Comparison of ENCODE assay signal across 1 cellular context in genomic region chr2:226832076-226832475, GRCh38.
TF ChIP-seq lines count a peak whose summit lies in the region.

No MANE protein-coding gene starts in this region.

TF ChIP-seq in SK-N-SH, 30 proteins besides CTCF, POLR2A, EP300 and RAD21 (continued from another document):
- TF ChIP-seq EZH2phosphoT487 (IDR thresholded peaks at IDR 0.05; ENCODE audit: borderline replicate concordance, low read depth) (no peak), GABPA (IDR thresholded peaks at IDR 0.05; ENCODE audit: low read depth) (no peak), MAX (IDR thresholded peaks at IDR 0.05; ENCODE audit: low read depth) (no peak), REST (IDR thresholded peaks at IDR 0.05; ENCODE audit: low read depth, low read length) (no peak)
